Comparison of ENCODE assay signal across 8 cellular contexts in the genomic region with DNA sequence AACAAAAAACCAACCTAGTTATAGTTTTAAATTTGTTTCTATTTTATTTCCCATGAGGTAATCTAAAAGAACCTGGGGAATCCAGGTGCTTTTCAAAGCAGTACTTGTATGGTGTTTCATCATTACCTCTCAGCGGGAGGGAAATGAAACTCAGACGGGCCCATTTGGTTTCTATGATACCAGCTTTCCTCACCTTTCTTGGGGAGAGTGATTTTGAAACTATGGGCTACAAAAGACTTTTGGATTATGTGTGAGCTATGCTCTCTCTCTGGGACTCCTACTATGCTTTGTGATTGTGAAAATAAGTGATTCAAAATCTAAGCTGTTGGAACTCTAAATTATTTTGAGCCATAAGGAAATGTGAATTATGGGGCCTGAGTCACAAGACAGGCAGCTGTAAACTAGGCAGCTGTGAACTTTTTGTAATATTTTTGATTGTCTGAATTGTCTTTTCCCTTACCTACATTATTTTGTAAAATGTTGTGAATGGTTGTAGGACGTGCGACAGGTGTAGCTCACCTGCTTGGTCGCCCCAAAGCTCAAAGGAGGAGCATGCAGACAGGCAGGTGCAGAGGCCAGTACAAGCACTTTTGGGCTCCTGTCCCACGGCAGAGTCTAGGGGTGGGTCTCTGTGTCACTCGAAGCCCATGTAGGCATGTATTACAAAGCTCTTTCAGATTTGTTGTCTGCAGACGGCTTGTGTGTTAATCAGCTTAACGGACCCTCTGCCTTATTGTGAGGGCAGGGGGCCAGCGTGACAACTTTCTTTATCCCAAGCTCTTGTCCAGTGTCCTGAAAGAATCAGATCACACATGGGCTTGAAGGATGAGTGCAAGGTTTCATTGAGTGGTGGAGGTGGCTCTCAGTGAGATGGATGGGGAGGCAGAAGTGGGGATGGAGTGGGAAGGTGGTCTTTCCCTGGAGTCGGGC.
DNase-seq lines count a peak whose midpoint lies in the region; ATAC-seq and TF ChIP-seq lines count a peak whose summit lies in the region.

No MANE protein-coding gene starts in this region.

- H3K9me2 ChIP-seq in PC-9 (ENCODE audit: insufficient read depth): no peaks in the 10 kb centered on the region

- DNase-seq in stimulated activated CD4-positive, alpha-beta T cell treated with anti-CD3 and anti-CD28 coated beads, Interleukin-12 subunit alpha, Interleukin-12 subunit beta, amount 100 ng/mL, for 24 hours (ENCODE audit: low read depth in 2 of 2): peak; percentile 5 to 34
- no peak for DNase-seq in stimulated activated CD4-positive, alpha-beta T cell treated with anti-CD3 and anti-CD28 coated beads, Interleukin-4, amount 100 ng/mL, for 4 hours
- peak; percentile 92 for DNase-seq in WERI-Rb-1
- no peak for DNase-seq in HPDE6-E6E7 (ENCODE audit: extremely low spot score)
- DNase-seq in activated effector memory CD4-positive, alpha-beta T cell treated with anti-CD3 and anti-CD28 coated beads, Interleukin-2, amount 50 U/mL, for 16 hours: no peak
- DNase-seq in PC-9: no peak
- DNase-seq in stomach: no peak

- TF ChIP-seq CTCF in WERI-Rb-1 (IDR thresholded peaks at IDR 0.05; ENCODE audit: low read depth, low read length): no peak
- TF ChIP-seq CTCF in PC-9 (conservative IDR thresholded peaks at IDR 0.05): no peak
- no peak for TF ChIP-seq CTCF in stomach (IDR thresholded peaks at IDR 0.05)

- peaks cover 3% of the 10 kb centered on the region; the same call in 1 of the 2 replicates for H3F3A ChIP-seq in PC-9 (ENCODE audit: insufficient read depth, low read depth)

- CTCF ChIA-PET in PC-9 (lab: Charles Lee): no interaction called here

- no peak overlapping the region for H3K4me2 ChIP-seq in PC-9

- no TSS peak for BruUV-seq in PC-9 (replicated peaks; lab: Mats Ljungman, UMichigan)

- H3K27ac ChIP-seq in WERI-Rb-1 (peak overlapping the region; percentile 77), PC-9 (no peak overlapping the region), stomach (no peak overlapping the region)

- TF ChIP-seq POLR2A in stomach (IDR thresholded peaks at IDR 0.05): no peak

- H4K20me1 ChIP-seq in PC-9 (ENCODE audit: insufficient read depth): no peaks in the 10 kb centered on the region

- WGBS in stomach, 5 donors: 85 to 92% (median 88%) methylated on average over 9 to 11 of the region's 11 CpGs

- H3K4me3 ChIP-seq in WERI-Rb-1 (ENCODE audit: low read depth, low read length) (peak overlapping the region; percentile 12), PC-9 (no peak overlapping the region), stomach (no peak overlapping the region)

- peaks cover 4% of the 10 kb centered on the region for H3K9me3 ChIP-seq in WERI-Rb-1 (ENCODE audit: severe bottlenecking)
- no peaks in the 10 kb centered on the region for H3K9me3 ChIP-seq in PC-9 (ENCODE audit: insufficient read depth, low read depth)
- no peaks in the 10 kb centered on the region for H3K9me3 ChIP-seq in stomach

- intact Hi-C loops in PC-9 (cut with micrococcal nuclease; ENCODE audit: unreplicated experiment) (no loop called here), stomach (cut with DNase I; ENCODE audit: low total_unique reads) (no loop called here)

- no peak overlapping the region for H2AFZ ChIP-seq in PC-9

- ATAC-seq in HG03025 (IDR thresholded peaks at IDR 0.05; ENCODE audit: low FRiP score, unreplicated experiment): peak; percentile 58

- no peak for TF ChIP-seq EP300 in stomach (IDR thresholded peaks at IDR 0.05)

- POLR2A ChIA-PET in PC-9 (lab: Charles Lee; ENCODE audit: unreplicated experiment): no interaction called here

- H3K79me2 ChIP-seq in PC-9 (ENCODE audit: low read depth): no peaks in the 10 kb centered on the region

- H3K4me1 ChIP-seq in PC-9 (replicated peaks; ENCODE audit: insufficient read depth) (peaks cover 14% of the 10 kb centered on the region), stomach (peaks cover 3 to 26% (median 12%) of the 10 kb centered on the region in 4 donors)

- H3K27me3 ChIP-seq in WERI-Rb-1 (ENCODE audit: insufficient read depth, low read depth, severe bottlenecking) (no peaks in the 10 kb centered on the region), PC-9 (ENCODE audit: insufficient read depth, low read depth) (no peaks in the 10 kb centered on the region), stomach (no peaks in the 10 kb centered on the region)

- H3K36me3 ChIP-seq in WERI-Rb-1 (no peaks in the 10 kb centered on the region), PC-9 (ENCODE audit: low read depth) (no peaks in the 10 kb centered on the region), stomach (no peaks in the 10 kb centered on the region)

Comparison
In these comparisons a context has a peak if more than half of its experiments do, and no peak if none do; other contexts are left out.
1. DNase-seq: peak in stimulated activated CD4-positive, alpha-beta T cell treated with anti-CD3 and anti-CD28 coated beads, Interleukin-12 subunit alpha, Interleukin-12 subunit beta, amount 100 ng/mL, for 24 hours (2 of 2) and WERI-Rb-1 (single experiment); none in stimulated activated CD4-positive, alpha-beta T cell treated with anti-CD3 and anti-CD28 coated beads, Interleukin-4, amount 100 ng/mL, for 4 hours (0 of 2), HPDE6-E6E7 (single experiment), activated effector memory CD4-positive, alpha-beta T cell treated with anti-CD3 and anti-CD28 coated beads, Interleukin-2, amount 50 U/mL, for 16 hours (single experiment), PC-9 (0 of 2) and stomach (single experiment).